ENCODE assay signal across 13 cellular contexts in the genomic region with DNA sequence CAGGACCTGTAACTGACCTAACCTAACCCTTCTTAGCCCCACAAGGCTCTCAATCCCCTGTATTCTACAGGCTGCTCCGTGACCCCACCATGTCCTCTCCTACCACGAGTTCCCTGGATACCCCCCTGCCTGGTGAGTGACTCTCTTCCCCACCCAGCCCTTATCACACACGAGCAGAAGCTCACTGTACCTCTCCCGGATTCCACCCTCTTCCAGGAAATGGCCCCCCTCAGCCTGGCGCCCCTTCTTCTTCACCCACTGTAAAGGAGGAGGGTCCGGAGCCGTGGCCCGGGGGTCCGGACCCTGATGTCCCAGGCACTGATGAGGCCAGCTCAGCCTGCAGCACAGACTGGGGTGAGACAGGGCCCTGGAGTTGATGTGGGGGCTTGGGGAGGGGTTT. TPM values are rescaled to one million over a fixed set of nuclear protein-coding genes. Genes with fewer than 3 reads are reported as not detected.
A peak's percentile ranks its signal among the peaks of the same experiment; 100 is the strongest.
DNase-seq lines count a peak whose midpoint lies in the region; ATAC-seq and TF ChIP-seq lines count a peak whose summit lies in the region.
"Had no signal": no experiment of that assay in that cellular context is flagged by ENCODE, and none has a peak within 500 bp of the region (broad histone marks: within the 10 kb centered on the region; RNA-seq: fewer than 3 reads in every experiment).

No MANE protein-coding gene starts in this region.

- no peaks in the 10 kb centered on the region for H3K27me3 Mint-ChIP-seq in T-helper 1 cell treated with Interleukin-12 subunit alpha and Interleukin-12 subunit beta and Interleukin-4 antibody, amounts not matched to agents 30 μg/mL and 1 μg/mL, for 36 hours (ENCODE audit: low read depth)
- H3K27me3 Mint-ChIP-seq in dendritic cell treated with granulocyte-macrophage colony-stimulating factor and Interleukin-4, amounts not matched to agents 40 ng/mL and 50 ng/mL, for 4 days: no peaks in the 10 kb centered on the region

- no peaks in the 10 kb centered on the region for H3K9me3 Mint-ChIP-seq in T-helper 1 cell treated with Interleukin-12 subunit alpha and Interleukin-12 subunit beta and Interleukin-4 antibody, amounts not matched to agents 30 μg/mL and 1 μg/mL, for 36 hours
- no peaks in the 10 kb centered on the region for H3K9me3 Mint-ChIP-seq in dendritic cell treated with granulocyte-macrophage colony-stimulating factor and Interleukin-4, amounts not matched to agents 40 ng/mL and 50 ng/mL, for 4 days

- no peaks in the 10 kb centered on the region for H3K27me3 ChIP-seq in parathyroid adenoma (ENCODE audit: control insufficient read depth, insufficient read depth, low read length)
- H3K27me3 ChIP-seq: foreskin keratinocyte, pancreas, Peyer's patch had no signal

- ATAC-seq in sciatic nerve (no peak), HG03457 (IDR thresholded peaks at IDR 0.05; ENCODE audit: unreplicated experiment) (no peak)

- H3K4me1 ChIP-seq in parathyroid adenoma: no peaks in the 10 kb centered on the region
- H3K4me1 ChIP-seq: foreskin keratinocyte, pancreas had no signal

- H3K36me3 ChIP-seq in parathyroid adenoma (ENCODE audit: control insufficient read depth, insufficient read depth, low read length): no peaks in the 10 kb centered on the region

- H3K4me2 ChIP-seq in parathyroid adenoma (ENCODE audit: low read length): no peak overlapping the region

- intact Hi-C loops in dendritic cell treated with granulocyte-macrophage colony-stimulating factor and Interleukin-4, amounts not matched to agents 40 ng/mL and 50 ng/mL, for 4 days (cut with micrococcal nuclease): no loop called here
- intact Hi-C loops in sciatic nerve (cut with DNase I): no loop called here

- H3K79me2 ChIP-seq in parathyroid adenoma: no peaks in the 10 kb centered on the region

- H3K9me3 ChIP-seq in parathyroid adenoma (ENCODE audit: control insufficient read depth, low read length): no peaks in the 10 kb centered on the region
- H3K9me3 ChIP-seq: pancreas, Peyer's patch had no signal

- peak overlapping the region; percentile 98 for H3K4me3 Mint-ChIP-seq in T-helper 1 cell treated with Interleukin-12 subunit alpha and Interleukin-12 subunit beta and Interleukin-4 antibody, amounts not matched to agents 30 μg/mL and 1 μg/mL, for 36 hours
- no peak overlapping the region for H3K4me3 Mint-ChIP-seq in dendritic cell treated with granulocyte-macrophage colony-stimulating factor and Interleukin-4, amounts not matched to agents 40 ng/mL and 50 ng/mL, for 4 days

- TF ChIP-seq CTCF in parathyroid adenoma (IDR thresholded peaks at IDR 0.05): no peak

- H3K9ac ChIP-seq in parathyroid adenoma: no peak overlapping the region

- peaks cover 35% of the 10 kb centered on the region for H3K36me3 Mint-ChIP-seq in T-helper 1 cell treated with Interleukin-12 subunit alpha and Interleukin-12 subunit beta and Interleukin-4 antibody, amounts not matched to agents 30 μg/mL and 1 μg/mL, for 36 hours (ENCODE audit: low read depth)
- peaks cover 66% of the 10 kb centered on the region for H3K36me3 Mint-ChIP-seq in dendritic cell treated with granulocyte-macrophage colony-stimulating factor and Interleukin-4, amounts not matched to agents 40 ng/mL and 50 ng/mL, for 4 days (ENCODE audit: low read depth)

- no peak overlapping the region for H3K27ac ChIP-seq in parathyroid adenoma
- H3K27ac ChIP-seq: foreskin keratinocyte, pancreas had no signal

- H3K4me1 Mint-ChIP-seq in T-helper 1 cell treated with Interleukin-12 subunit alpha and Interleukin-12 subunit beta and Interleukin-4 antibody, amounts not matched to agents 30 μg/mL and 1 μg/mL, for 36 hours (ENCODE audit: low read depth): peaks cover 16% of the 10 kb centered on the region
- H3K4me1 Mint-ChIP-seq in dendritic cell treated with granulocyte-macrophage colony-stimulating factor and Interleukin-4, amounts not matched to agents 40 ng/mL and 50 ng/mL, for 4 days (ENCODE audit: low read depth): peaks cover 53% of the 10 kb centered on the region

- no peak overlapping the region for H2AFZ ChIP-seq in parathyroid adenoma

- H3K4me3 ChIP-seq in parathyroid adenoma (ENCODE audit: low read depth, low read length): peak overlapping the region; percentile 2

- DNase-seq in T-helper 1 cell (no peak), OCI-M1 (lab: John Stamatoyannopoulos, UW) (peak; percentile 45), sciatic nerve (ENCODE audit: low spot score) (no peak)
- DNase-seq in effector CD8-positive, alpha-beta T cell (lab: John Stamatoyannopoulos, UW): no peak
- DNase-seq: KG1 had no signal

- peak overlapping the region; percentile 83 for H3K27ac Mint-ChIP-seq in T-helper 1 cell treated with Interleukin-12 subunit alpha and Interleukin-12 subunit beta and Interleukin-4 antibody, amounts not matched to agents 30 μg/mL and 1 μg/mL, for 36 hours
- H3K27ac Mint-ChIP-seq in dendritic cell treated with granulocyte-macrophage colony-stimulating factor and Interleukin-4, amounts not matched to agents 40 ng/mL and 50 ng/mL, for 4 days: peak overlapping the region; percentile 100

RNA-seq across cellular contexts. Expression of a gene that starts 1.3 kb away (rescaled TPM):
- 73.7 TPM for total RNA-seq in sciatic nerve

RNA-seq across cellular contexts. Expression of a gene that starts 6.6 kb away (rescaled TPM):
- total RNA-seq in sciatic nerve: 21.3 TPM

RNA-seq across cellular contexts. Expression of a gene that starts 12.1 kb away (rescaled TPM):
- total RNA-seq in sciatic nerve: 3.4 TPM
- total RNA-seq: Daoy had no signal

RNA-seq across cellular contexts. Expression of a gene that starts 41.2 kb away (rescaled TPM):
- 2.9 TPM for total RNA-seq in sciatic nerve
- total RNA-seq: Daoy, foreskin keratinocyte had no signal

RNA-seq across cellular contexts. Expression of a gene that starts 48.3 kb away (rescaled TPM):
- total RNA-seq in sciatic nerve: 2.7 TPM
- total RNA-seq: foreskin keratinocyte had no signal
